In genomic region chr18:50281295-50281971, GRCh38 we compare ENCODE assay signal across 8 cellular contexts. TPM values are rescaled to one million over a fixed set of nuclear protein-coding genes. Genes with fewer than 3 reads are reported as not detected.
DNase-seq lines count a peak whose midpoint lies in the region; ATAC-seq, FAIRE-seq and TF ChIP-seq lines count a peak whose summit lies in the region.

A gene with protein sequence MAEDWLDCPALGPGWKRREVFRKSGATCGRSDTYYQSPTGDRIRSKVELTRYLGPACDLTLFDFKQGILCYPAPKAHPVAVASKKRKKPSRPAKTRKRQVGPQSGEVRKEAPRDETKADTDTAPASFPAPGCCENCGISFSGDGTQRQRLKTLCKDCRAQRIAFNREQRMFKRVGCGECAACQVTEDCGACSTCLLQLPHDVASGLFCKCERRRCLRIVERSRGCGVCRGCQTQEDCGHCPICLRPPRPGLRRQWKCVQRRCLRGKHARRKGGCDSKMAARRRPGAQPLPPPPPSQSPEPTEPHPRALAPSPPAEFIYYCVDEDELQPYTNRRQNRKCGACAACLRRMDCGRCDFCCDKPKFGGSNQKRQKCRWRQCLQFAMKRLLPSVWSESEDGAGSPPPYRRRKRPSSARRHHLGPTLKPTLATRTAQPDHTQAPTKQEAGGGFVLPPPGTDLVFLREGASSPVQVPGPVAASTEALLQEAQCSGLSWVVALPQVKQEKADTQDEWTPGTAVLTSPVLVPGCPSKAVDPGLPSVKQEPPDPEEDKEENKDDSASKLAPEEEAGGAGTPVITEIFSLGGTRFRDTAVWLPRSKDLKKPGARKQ (minus strand): TSS chr18:50281523. CDS start chr18:50279992, 1,531 bp downstream.

- TF ChIP-seq EP300 in HepG2 (IDR thresholded peaks at IDR 0.05; ENCODE audit: low read depth in 2 of 2, low read length in 2 of 2): no peak
- 0 out of 2 replicates have a peak, but pooled peaks have one; percentile 2 for TF ChIP-seq EP300 in HepG2 (CRISPR knock-in tag; IDR thresholded peaks at IDR 0.05; ENCODE audit: borderline replicate concordance)

- peak within 1 kb of the TSS; percentile 89 for H3K27ac ChIP-seq in CD4-positive, CD25-positive, alpha-beta regulatory T cell (ENCODE audit: insufficient read depth, low read length, poor library complexity, severe bottlenecking)
- H3K27ac ChIP-seq in HepG2 (ENCODE audit: extremely low read length, insufficient read depth, low read length): peak within 1 kb of the TSS; percentile 70

- peak within 1 kb of the TSS; percentile 90 for H3K4me3 ChIP-seq in CD4-positive, CD25-positive, alpha-beta regulatory T cell (ENCODE audit: low read depth, low read length)
- H3K4me3 ChIP-seq in HepG2 (replicated peaks in 1 of 3; ENCODE audit: insufficient read depth in 1 of 3, low read depth in 2 of 3, low read length in 3 of 3): peak within 1 kb of the TSS; percentile 83 to 100 (median 88)

- H3K4me1 Mint-ChIP-seq in CD4-positive, CD25-positive, alpha-beta regulatory T cell: peaks cover 10 to 63% (median 32%) of the 10 kb centered on the region in 4 donors

- CTCF ChIA-PET in HepG2 (lab: Yijun Ruan, JAX; ENCODE audit: low intra/inter-chr PET ratio, low total read pairs): no interaction called here

- 0 out of 2 replicates have a peak, but pooled peaks have one; percentile 16 for TF ChIP-seq RAD21 in HepG2 (CRISPR knock-in tag; IDR thresholded peaks at IDR 0.05)

- BruUV-seq in HepG2 (replicated peaks; lab: Mats Ljungman, UMichigan): no TSS peak

- no peaks in the 10 kb centered on the region for H4K20me1 ChIP-seq in HepG2 (ENCODE audit: insufficient read depth, low read length)

- TF ChIP-seq POLR2A in HepG2 (IDR thresholded peaks at IDR 0.05; ENCODE audit: insufficient read depth in 1 of 2, low read depth in 2 of 2, low read length in 2 of 2): peak in 1 of 2 experiments; percentile 71; a peak in 2 of 4 replicates

- H3K27me3 Mint-ChIP-seq in CD4-positive, CD25-positive, alpha-beta regulatory T cell: no peaks in the 10 kb centered on the region

- H2AFZ ChIP-seq in HepG2 (ENCODE audit: low read length): peak within 1 kb of the TSS; percentile 33

- 16% methylated on average over 36 of the region's 63 CpGs for WGBS in HepG2 (ENCODE audit: low lambda C conversion rate)

- peak; percentile 66 for TF ChIP-seq CTCF in HepG2 (CRISPR knock-in tag; IDR thresholded peaks at IDR 0.05)

- no peaks in the 10 kb centered on the region for H3K9me3 ChIP-seq in CD4-positive, CD25-positive, alpha-beta regulatory T cell (ENCODE audit: control insufficient read depth in 2 of 2, low read length in 2 of 2)
- no peaks in the 10 kb centered on the region for H3K9me3 ChIP-seq in HepG2 (ENCODE audit: low read length)

- H3K36me3 Mint-ChIP-seq in CD4-positive, CD25-positive, alpha-beta regulatory T cell: peaks cover 40% of the 10 kb centered on the region

- H3K4me1 ChIP-seq in CD4-positive, CD25-positive, alpha-beta regulatory T cell (ENCODE audit: control insufficient read depth, insufficient read depth, low read length, poor library complexity, severe bottlenecking): peaks cover 34% of the 10 kb centered on the region
- peaks cover 29% of the 10 kb centered on the region for H3K4me1 ChIP-seq in HepG2 (ENCODE audit: insufficient read depth, low read length)

- POLR2A ChIA-PET in HepG2 (lab: Yijun Ruan, JAX): interaction anchor here (1.0 to 1.5 kb wide), 7 partner anchors 9 to 112 kb away, joined by 3 to 15 read pairs (median 7); partner anchors contain the start of genes CFAP53 and SKA1

- ATAC-seq in CD4-positive, CD25-positive, alpha-beta regulatory T cell (ENCODE audit: low read depth in 2 of 2): peak; percentile 90
- ATAC-seq in GM19397 (IDR thresholded peaks at IDR 0.05; ENCODE audit: unreplicated experiment) (peak; percentile 88), HG03571 (IDR thresholded peaks at IDR 0.05; ENCODE audit: unreplicated experiment) (peak; percentile 85), HepG2 (peak; percentile 96)

- peak; percentile 97 to 98 (median 98) for DNase-seq in CD4-positive, CD25-positive, alpha-beta regulatory T cell
- peak; percentile 98 for DNase-seq in NCI-H82 (lab: John Stamatoyannopoulos, UW)
- peak; percentile 95 for DNase-seq in activated CD4-positive, alpha-beta T cell treated with anti-CD3 and anti-CD28 coated beads, Interleukin-2, amount 50 U/mL, for 48 hours
- DNase-seq in dermis blood vessel endothelial cell: peak; percentile 99
- DNase-seq in HepG2 (ENCODE audit: low spot score): peak; percentile 93
- peak; percentile 96 for DNase-seq in stimulated activated CD4-positive, alpha-beta T cell treated with anti-CD3 and anti-CD28 coated beads, Interleukin-4, amount 100 ng/mL, for 1 hour

- H3K9me3 Mint-ChIP-seq in CD4-positive, CD25-positive, alpha-beta regulatory T cell: no peaks in the 10 kb centered on the region

- in situ Hi-C loops in HepG2 (cut with HindIII; ENCODE audit: extremely low pct_ligation_motif_present, low pct_unique_long_range_greater_than_20kb): loop anchor here (10.0 kb wide), 1 partner anchor 143 kb away; no protein-coding TSS in a partner anchor

- no peaks in the 10 kb centered on the region for H3K27me3 ChIP-seq in CD4-positive, CD25-positive, alpha-beta regulatory T cell (ENCODE audit: control insufficient read depth, insufficient read depth, low read length)
- no peaks in the 10 kb centered on the region; a peak in 1 of 5 replicates for H3K27me3 ChIP-seq in HepG2 (ENCODE audit: control insufficient read depth in 1 of 2, insufficient read depth in 2 of 2, low read length in 2 of 2)

- H3K36me3 ChIP-seq in CD4-positive, CD25-positive, alpha-beta regulatory T cell (ENCODE audit: control insufficient read depth, insufficient read depth, low read length): peaks cover 54% of the 10 kb centered on the region
- peaks cover 15 to 36% of the 10 kb centered on the region in 2 experiments; a peak in 4 of 5 replicates for H3K36me3 ChIP-seq in HepG2 (replicated peaks in 1 of 2; ENCODE audit: control insufficient read depth in 1 of 2, insufficient read depth in 2 of 2, low read length in 2 of 2)

- H3K9ac ChIP-seq in HepG2 (ENCODE audit: insufficient read depth, low read depth, low read length): peak within 1 kb of the TSS; percentile 91

- H3K79me2 ChIP-seq in HepG2 (ENCODE audit: insufficient read depth, low read length): peaks cover 30% of the 10 kb centered on the region

- peak within 1 kb of the TSS; percentile 92 for H3K4me2 ChIP-seq in HepG2 (ENCODE audit: low read depth, low read length)

- intact Hi-C loops in HepG2 (cut with micrococcal nuclease; ENCODE audit: unreplicated experiment): loop anchor here (1.0 kb wide), 1 partner anchor 15 kb away; the partner anchor contains the start of gene CFAP53

- peak; percentile 89 for FAIRE-seq in HepG2 (lab: Jason Lieb, UNC)

- H3K4me3 Mint-ChIP-seq in CD4-positive, CD25-positive, alpha-beta regulatory T cell: peak within 1 kb of the TSS; percentile 97 to 100 (median 98)

- peak within 1 kb of the TSS; percentile 95 to 99 (median 98) for H3K27ac Mint-ChIP-seq in CD4-positive, CD25-positive, alpha-beta regulatory T cell

TF ChIP-seq in HepG2, 621 proteins besides CTCF, POLR2A, EP300 and RAD21 (continues in another document):
- TF ChIP-seq JUNB (CRISPR knock-in tag; IDR thresholded peaks at IDR 0.05; ENCODE audit: borderline replicate concordance): no peak
- TF ChIP-seq, protein P1, sequence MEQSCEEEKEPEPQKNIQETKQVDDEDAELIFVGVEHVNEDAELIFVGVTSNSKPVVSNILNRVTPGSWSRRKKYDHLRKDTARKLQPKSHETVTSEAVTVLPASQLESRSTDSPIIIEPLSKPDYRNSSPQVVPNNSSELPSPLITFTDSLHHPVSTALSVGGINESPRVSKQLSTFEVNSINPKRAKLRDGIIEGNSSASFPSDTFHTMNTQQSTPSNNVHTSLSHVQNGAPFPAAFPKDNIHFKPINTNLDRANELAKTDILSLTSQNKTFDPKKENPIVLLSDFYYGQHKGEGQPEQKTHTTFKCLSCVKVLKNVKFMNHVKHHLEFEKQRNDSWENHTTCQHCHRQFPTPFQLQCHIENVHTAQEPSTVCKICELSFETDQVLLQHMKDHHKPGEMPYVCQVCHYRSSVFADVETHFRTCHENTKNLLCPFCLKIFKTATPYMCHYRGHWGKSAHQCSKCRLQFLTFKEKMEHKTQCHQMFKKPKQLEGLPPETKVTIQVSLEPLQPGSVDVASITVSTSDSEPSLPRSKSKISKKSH (CRISPR knock-in tag; IDR thresholded peaks at IDR 0.05; ENCODE audit: borderline replicate concordance): peak; percentile 71
- 0 out of 2 replicates have a peak, but pooled peaks have one; percentile 29 for TF ChIP-seq SIX4 (CRISPR knock-in tag; IDR thresholded peaks at IDR 0.05)
- TF ChIP-seq MEIS1 (CRISPR knock-in tag; IDR thresholded peaks at IDR 0.05; ENCODE audit: borderline replicate concordance): 0 out of 2 replicates have a peak, but pooled peaks have one; percentile 48
- no peak for TF ChIP-seq NFATC3 (CRISPR knock-in tag; IDR thresholded peaks at IDR 0.05)
- TF ChIP-seq ZNF792 (CRISPR knock-in tag; IDR thresholded peaks at IDR 0.05): peak; percentile 86

RNA-seq across cellular contexts. Expression of the gene that starts here (rescaled TPM):
- 94.4 TPM for total RNA-seq in CD4-positive, CD25-positive, alpha-beta regulatory T cell
- 10 to 100 TPM; 25.2 to 28.8 (median 28.1) TPM for polyA plus RNA-seq in CD4-positive, CD25-positive, alpha-beta regulatory T cell
- total RNA-seq in dermis blood vessel endothelial cell: 68.7 and 74.9 TPM in 2 replicates
- total RNA-seq in HepG2 (2016; rRNA removed; fragmentation: Illumina TruSeq; extraction: Trizol): 15.2 and 25.5 TPM in 2 replicates
- 5.6 and 7.6 TPM in 2 replicates for total RNA-seq in HepG2 (2016; cell fraction: cytosol; rRNA removed; fragmentation: Illumina TruSeq; extraction: Trizol; ENCODE audit: low read depth)
- total RNA-seq in HepG2 (2016; cell fraction: insoluble cytoplasmic fraction; rRNA removed; fragmentation: Illumina TruSeq; extraction: Trizol): 13.1 and 25.2 TPM in 2 replicates
- 13.7 and 14.8 TPM in 2 replicates for total RNA-seq in HepG2 (2016; cell fraction: membrane; rRNA removed; fragmentation: Illumina TruSeq; extraction: Trizol)
- total RNA-seq in HepG2 (2016; cell fraction: nucleus; rRNA removed; fragmentation: Illumina TruSeq; extraction: Trizol): 34.3 TPM in 2 replicates
- 28.6 and 31.3 TPM in 2 replicates for polyA plus RNA-seq in HepG2 (2011; rRNA removed)
- 16.1 and 23.4 TPM in 2 replicates for polyA plus RNA-seq in HepG2 (2011; cell fraction: cytosol; rRNA removed)
- 145 and 153 TPM in 2 replicates for polyA plus RNA-seq in HepG2 (2011; cell fraction: nucleus; rRNA removed)
- 15.5 and 18.8 TPM in 2 replicates for polyA plus RNA-seq in HepG2 (2012)
- polyA plus RNA-seq in HepG2 (2016; cell fraction: cytosol; fragmentation: Illumina TruSeq; extraction: Trizol; ENCODE audit: low read depth): 4.3 and 4.6 TPM in 2 replicates
- polyA plus RNA-seq in HepG2 (2016; cell fraction: insoluble cytoplasmic fraction; fragmentation: Illumina TruSeq; extraction: Trizol; ENCODE audit: low read depth): 15.4 and 19.3 TPM in 2 replicates
- 8.7 and 8.9 TPM in 2 replicates for polyA plus RNA-seq in HepG2 (2016; cell fraction: membrane; fragmentation: Illumina TruSeq; extraction: Trizol; ENCODE audit: low read depth)
- polyA plus RNA-seq in HepG2 (2016; cell fraction: nucleus; fragmentation: Illumina TruSeq; extraction: Trizol; ENCODE audit: insufficient read depth, low read depth): 54.5 and 56.4 TPM in 2 replicates
- polyA minus RNA-seq in HepG2 (2011; rRNA and poly(A)+ RNA removed; ENCODE audit: low replicate concordance): 45.6 and 63.7 TPM in 2 replicates
- 12.0 and 13.2 TPM in 2 replicates for polyA minus RNA-seq in HepG2 (2011; cell fraction: cytosol; rRNA and poly(A)+ RNA removed)
- polyA minus RNA-seq in HepG2 (2011; cell fraction: nucleus; rRNA and poly(A)+ RNA removed): 56.3 and 64.5 TPM in 2 replicates

Comparison
In these comparisons a context has a peak if more than half of its experiments do, and no peak if none do; other contexts are left out.
1. Peak in every context shown above with its lines: DNase-seq, ATAC-seq, H3K4me3 ChIP-seq and H3K27ac ChIP-seq.